ENCODE assay signal across 24 cellular contexts in genomic region chr6:79201127-79201526, GRCh38.
"Had no signal": no experiment of that assay in that cellular context is flagged by ENCODE, and none has a peak within 500 bp of the region (broad histone marks: within the 10 kb centered on the region; RNA-seq: fewer than 3 reads in every experiment).

No MANE protein-coding gene starts in this region.

- DNase-seq: activated CD4-positive, alpha-beta T cell treated with anti-CD3 and anti-CD28 coated beads for 4 hours; activated CD8-positive, alpha-beta memory T cell treated with anti-CD3 and anti-CD28 coated beads, Interleukin-2, amount 50 U/mL, for 4 hours; activated CD8-positive, alpha-beta T cell treated with anti-CD3 and anti-CD28 coated beads for 36 hours; activated gamma-delta T cell treated with Interleukin-2 at 50 U/mL for 16 hours; activated naive CD4-positive, alpha-beta T cell treated with anti-CD3 and anti-CD28 coated beads, Interleukin-2, amount 50 U/mL, for 16 hours; activated naive CD8-positive, alpha-beta T cell treated with anti-CD3 and anti-CD28 coated beads, Interleukin-2, amount 10 ng/mL, durations not matched to agents 7 days and 5 days; activated T-cell treated with anti-CD3 and anti-CD28 coated beads, Interleukin-2, amount 50 U/mL, for 72 hours; adrenal gland; anterior cingulate cortex; MG63; MV-4-11; NCI-H1092 treated with DMSO at 0.1 percent for 48 hours; NCI-H1436 treated with DMSO at 0.1 percent for 48 hours; NCI-H187; NCI-H2081; NCI-H526; NCI-H774; NK-92 treated with Interleukin-12 subunit alpha and Interleukin-12 subunit beta, amount 100 ng/mL, for 24 hours; SHP77 treated with DMSO at 0.1 percent for 48 hours; T-cell; T-helper 2 cell had no signal

- H3K4me1 ChIP-seq: adrenal gland, breast epithelium had no signal

- H3K4me2 ChIP-seq: KMS-11 had no signal

- H3K9me3 Mint-ChIP-seq: activated CD8-positive, alpha-beta T cell treated with anti-CD3 and anti-CD28 coated beads for 36 hours; activated T-cell treated with anti-CD3 and anti-CD28 coated beads, Interleukin-2, amount 50 U/mL, for 72 hours; activated T-helper 2 cell treated with anti-CD3 and anti-CD28 coated beads, Interferon-gamma antibody, Interleukin-2, Interleukin-4, amounts not matched to agents 10 μg/mL and 5 μg/mL and 100 μg/mL, durations not matched to agents 14 hours and 24 hours and 36 hours; T-cell had no signal

- H3K4me1 Mint-ChIP-seq: activated naive CD8-positive, alpha-beta T cell treated with anti-CD3 and anti-CD28 coated beads, Interleukin-2, amount 10 ng/mL, durations not matched to agents 7 days and 5 days; T-cell had no signal

- H3K4me3 Mint-ChIP-seq: activated CD8-positive, alpha-beta T cell treated with anti-CD3 and anti-CD28 coated beads for 36 hours; activated naive CD8-positive, alpha-beta T cell treated with anti-CD3 and anti-CD28 coated beads, Interleukin-2, amount 10 ng/mL, durations not matched to agents 7 days and 5 days; activated T-cell treated with anti-CD3 and anti-CD28 coated beads, Interleukin-2, amount 50 U/mL, for 72 hours; T-cell had no signal

- H3K27ac Mint-ChIP-seq: activated CD8-positive, alpha-beta T cell treated with anti-CD3 and anti-CD28 coated beads for 36 hours; activated naive CD8-positive, alpha-beta T cell treated with anti-CD3 and anti-CD28 coated beads, Interleukin-2, amount 10 ng/mL, durations not matched to agents 7 days and 5 days; activated T-cell treated with anti-CD3 and anti-CD28 coated beads, Interleukin-2, amount 50 U/mL, for 72 hours; activated T-helper 2 cell treated with anti-CD3 and anti-CD28 coated beads, Interferon-gamma antibody, Interleukin-2, Interleukin-4, amounts not matched to agents 10 μg/mL and 5 μg/mL and 100 μg/mL, durations not matched to agents 14 hours and 24 hours and 36 hours; T-cell had no signal

- H3K9me3 ChIP-seq: adrenal gland, breast epithelium, MG63 had no signal

- H3K27me3 Mint-ChIP-seq: activated CD8-positive, alpha-beta T cell treated with anti-CD3 and anti-CD28 coated beads for 36 hours; activated naive CD8-positive, alpha-beta T cell treated with anti-CD3 and anti-CD28 coated beads, Interleukin-2, amount 10 ng/mL, durations not matched to agents 7 days and 5 days; T-cell had no signal

- H3K36me3 ChIP-seq: adrenal gland, breast epithelium had no signal

- H3K27me3 ChIP-seq: adrenal gland, breast epithelium, MG63 had no signal

- H3K4me3 ChIP-seq: adrenal gland, breast epithelium, MG63 had no signal

- H3K27ac ChIP-seq: adrenal gland, breast epithelium, KMS-11 had no signal

- H3K9ac ChIP-seq: KMS-11 had no signal
